Comparison of ENCODE assay signal across 1 cellular context in the genomic region with DNA sequence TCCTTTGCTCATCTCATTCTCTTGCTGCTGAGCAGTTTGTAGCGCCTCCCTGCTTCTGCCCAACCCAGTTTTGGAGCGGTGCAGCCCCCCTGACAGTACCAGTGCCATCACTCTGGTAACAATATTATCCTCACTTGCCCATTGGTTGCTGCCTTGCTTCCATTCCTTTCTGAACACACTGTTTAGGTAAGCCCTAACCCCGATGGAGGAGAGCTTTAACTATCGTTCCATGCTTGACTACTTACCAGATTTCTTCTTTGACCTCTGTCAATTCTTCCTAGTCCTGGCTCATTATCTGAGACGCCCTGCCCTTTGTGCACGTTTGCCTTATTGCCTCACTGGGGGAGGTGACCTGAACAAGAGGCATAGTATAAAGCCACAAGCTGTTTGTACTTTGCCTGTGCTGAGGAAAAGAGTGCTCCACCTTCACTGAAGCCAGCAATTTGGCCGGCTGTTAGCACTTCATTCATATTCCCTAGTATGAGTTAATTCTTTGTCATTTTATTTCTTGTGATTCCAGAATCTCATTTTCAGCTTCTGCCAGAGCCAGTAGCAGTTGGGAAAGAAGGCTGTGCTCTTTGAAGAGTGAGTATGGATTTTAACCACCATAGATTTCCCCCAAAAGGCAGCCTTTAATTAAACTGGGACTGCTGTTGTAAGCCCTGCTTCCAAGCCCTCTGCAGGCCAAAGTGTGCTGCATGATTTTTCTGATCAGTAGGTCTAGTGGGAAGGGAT.
TF ChIP-seq lines count a peak whose summit lies in the region.

No MANE protein-coding gene starts in this region.

TF ChIP-seq in HepG2, 621 proteins besides CTCF, POLR2A, EP300 and RAD21 (continues in another document):
- TF ChIP-seq ZKSCAN8 (CRISPR knock-in tag; IDR thresholded peaks at IDR 0.05; ENCODE audit: borderline replicate concordance) (no peak), ZNF263 (CRISPR knock-in tag; IDR thresholded peaks at IDR 0.05) (peak; percentile 93), SP140L (CRISPR knock-in tag; IDR thresholded peaks at IDR 0.05; ENCODE audit: borderline replicate concordance) (0 out of 2 replicates have a peak, but pooled peaks have one; percentile 71), HMG20B (CRISPR knock-in tag; conservative IDR thresholded peaks at IDR 0.05) (0 out of 2 replicates have a peak, but pooled peaks have one; percentile 16), GTF3A (CRISPR knock-in tag; conservative IDR thresholded peaks at IDR 0.05) (no peak), ZNF343 (CRISPR knock-in tag; IDR thresholded peaks at IDR 0.05) (0 out of 2 replicates have a peak, but pooled peaks have one; percentile 27), SP5 (CRISPR knock-in tag; IDR thresholded peaks at IDR 0.05; ENCODE audit: borderline replicate concordance, low read depth) (0 out of 2 replicates have a peak, but pooled peaks have one; percentile 14), FOXC1 (CRISPR knock-in tag; IDR thresholded peaks at IDR 0.05; ENCODE audit: borderline replicate concordance) (no peak), KLF15 (CRISPR knock-in tag; IDR thresholded peaks at IDR 0.05; ENCODE audit: borderline replicate concordance) (no peak), HNF4G (IDR thresholded peaks at IDR 0.05; ENCODE audit: borderline replicate concordance, low read depth, low read length) (peak; percentile 64; the same call in 1 of the 2 replicates), HNF4G (CRISPR knock-in tag; IDR thresholded peaks at IDR 0.05; ENCODE audit: borderline replicate concordance, low read depth) (no peak), SOX6 (IDR thresholded peaks at IDR 0.05) (no peak), SOX6 (CRISPR knock-in tag; IDR thresholded peaks at IDR 0.05) (peak; percentile 72), TOE1 (CRISPR knock-in tag; IDR thresholded peaks at IDR 0.05) (0 out of 2 replicates have a peak, but pooled peaks have one; percentile 39), RERE (CRISPR knock-in tag; IDR thresholded peaks at IDR 0.05; ENCODE audit: low read depth) (no peak), PPARG (CRISPR knock-in tag; conservative IDR thresholded peaks at IDR 0.05) (peak; percentile 56; the same call in 1 of the 2 replicates), HNRNPH1 (optimal IDR thresholded peaks at IDR 0.05; ENCODE audit: low read depth, low read length) (no peak), ZBTB26 (CRISPR knock-in tag; IDR thresholded peaks at IDR 0.05; ENCODE audit: borderline replicate concordance) (no peak), ZNF274 (CRISPR knock-in tag; IDR thresholded peaks at IDR 0.05) (no peak), PRDM15 (CRISPR knock-in tag; IDR thresholded peaks at IDR 0.05) (no peak), ZBTB42 (CRISPR knock-in tag; IDR thresholded peaks at IDR 0.05) (no peak), SALL1 (CRISPR knock-in tag; IDR thresholded peaks at IDR 0.05) (peak; percentile 36; the same call in 1 of the 2 replicates), ZNF501 (CRISPR knock-in tag; IDR thresholded peaks at IDR 0.05) (no peak), GATAD2A (CRISPR knock-in tag; IDR thresholded peaks at IDR 0.05) (peak; percentile 50; the same call in 1 of the 2 replicates), CEBPB (IDR thresholded peaks at IDR 0.05; ENCODE audit: borderline replicate concordance, low read depth, low read length) (peak; percentile 73; the same call in 1 of the 2 replicates), ASH2L (IDR thresholded peaks at IDR 0.05; ENCODE audit: insufficient read length, low read depth, low read length) (peak; percentile 8), TEAD2 (CRISPR knock-in tag; IDR thresholded peaks at IDR 0.05) (no peak), BRCA1 (CRISPR knock-in tag; IDR thresholded peaks at IDR 0.05) (no peak), ARNTL (CRISPR knock-in tag; IDR thresholded peaks at IDR 0.05) (0 out of 2 replicates have a peak, but pooled peaks have one; percentile 21)
- TF ChIP-seq, protein P1, sequence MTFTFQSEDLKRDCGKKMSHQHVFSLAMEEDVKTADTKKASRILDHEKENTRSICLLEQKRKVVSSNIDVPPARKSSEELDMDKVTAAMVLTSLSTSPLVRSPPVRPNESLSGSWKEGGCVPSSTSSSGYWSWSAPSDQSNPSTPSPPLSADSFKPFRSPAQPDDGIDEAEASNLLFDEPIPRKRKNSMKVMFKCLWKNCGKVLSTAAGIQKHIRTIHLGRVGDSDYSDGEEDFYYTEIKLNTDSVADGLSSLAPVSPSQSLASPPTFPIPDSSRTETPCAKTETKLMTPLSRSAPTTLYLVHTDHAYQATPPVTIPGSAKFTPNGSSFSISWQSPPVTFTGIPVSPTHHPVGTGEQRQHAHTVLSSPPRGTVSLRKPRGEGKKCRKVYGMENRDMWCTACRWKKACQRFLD (CRISPR knock-in tag; IDR thresholded peaks at IDR 0.05; ENCODE audit: borderline replicate concordance) = no peak
- TF ChIP-seq, protein P2, sequence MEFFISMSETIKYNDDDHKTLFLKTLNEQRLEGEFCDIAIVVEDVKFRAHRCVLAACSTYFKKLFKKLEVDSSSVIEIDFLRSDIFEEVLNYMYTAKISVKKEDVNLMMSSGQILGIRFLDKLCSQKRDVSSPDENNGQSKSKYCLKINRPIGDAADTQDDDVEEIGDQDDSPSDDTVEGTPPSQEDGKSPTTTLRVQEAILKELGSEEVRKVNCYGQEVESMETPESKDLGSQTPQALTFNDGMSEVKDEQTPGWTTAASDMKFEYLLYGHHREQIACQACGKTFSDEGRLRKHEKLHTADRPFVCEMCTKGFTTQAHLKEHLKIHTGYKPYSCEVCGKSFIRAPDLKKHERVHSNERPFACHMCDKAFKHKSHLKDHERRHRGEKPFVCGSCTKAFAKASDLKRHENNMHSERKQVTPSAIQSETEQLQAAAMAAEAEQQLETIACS (CRISPR knock-in tag; IDR thresholded peaks at IDR 0.05) = no peak
- TF ChIP-seq, protein P3, sequence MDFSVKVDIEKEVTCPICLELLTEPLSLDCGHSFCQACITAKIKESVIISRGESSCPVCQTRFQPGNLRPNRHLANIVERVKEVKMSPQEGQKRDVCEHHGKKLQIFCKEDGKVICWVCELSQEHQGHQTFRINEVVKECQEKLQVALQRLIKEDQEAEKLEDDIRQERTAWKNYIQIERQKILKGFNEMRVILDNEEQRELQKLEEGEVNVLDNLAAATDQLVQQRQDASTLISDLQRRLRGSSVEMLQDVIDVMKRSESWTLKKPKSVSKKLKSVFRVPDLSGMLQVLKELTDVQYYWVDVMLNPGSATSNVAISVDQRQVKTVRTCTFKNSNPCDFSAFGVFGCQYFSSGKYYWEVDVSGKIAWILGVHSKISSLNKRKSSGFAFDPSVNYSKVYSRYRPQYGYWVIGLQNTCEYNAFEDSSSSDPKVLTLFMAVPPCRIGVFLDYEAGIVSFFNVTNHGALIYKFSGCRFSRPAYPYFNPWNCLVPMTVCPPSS (IDR thresholded peaks at IDR 0.05) = no peak
- TF ChIP-seq, protein P4, sequence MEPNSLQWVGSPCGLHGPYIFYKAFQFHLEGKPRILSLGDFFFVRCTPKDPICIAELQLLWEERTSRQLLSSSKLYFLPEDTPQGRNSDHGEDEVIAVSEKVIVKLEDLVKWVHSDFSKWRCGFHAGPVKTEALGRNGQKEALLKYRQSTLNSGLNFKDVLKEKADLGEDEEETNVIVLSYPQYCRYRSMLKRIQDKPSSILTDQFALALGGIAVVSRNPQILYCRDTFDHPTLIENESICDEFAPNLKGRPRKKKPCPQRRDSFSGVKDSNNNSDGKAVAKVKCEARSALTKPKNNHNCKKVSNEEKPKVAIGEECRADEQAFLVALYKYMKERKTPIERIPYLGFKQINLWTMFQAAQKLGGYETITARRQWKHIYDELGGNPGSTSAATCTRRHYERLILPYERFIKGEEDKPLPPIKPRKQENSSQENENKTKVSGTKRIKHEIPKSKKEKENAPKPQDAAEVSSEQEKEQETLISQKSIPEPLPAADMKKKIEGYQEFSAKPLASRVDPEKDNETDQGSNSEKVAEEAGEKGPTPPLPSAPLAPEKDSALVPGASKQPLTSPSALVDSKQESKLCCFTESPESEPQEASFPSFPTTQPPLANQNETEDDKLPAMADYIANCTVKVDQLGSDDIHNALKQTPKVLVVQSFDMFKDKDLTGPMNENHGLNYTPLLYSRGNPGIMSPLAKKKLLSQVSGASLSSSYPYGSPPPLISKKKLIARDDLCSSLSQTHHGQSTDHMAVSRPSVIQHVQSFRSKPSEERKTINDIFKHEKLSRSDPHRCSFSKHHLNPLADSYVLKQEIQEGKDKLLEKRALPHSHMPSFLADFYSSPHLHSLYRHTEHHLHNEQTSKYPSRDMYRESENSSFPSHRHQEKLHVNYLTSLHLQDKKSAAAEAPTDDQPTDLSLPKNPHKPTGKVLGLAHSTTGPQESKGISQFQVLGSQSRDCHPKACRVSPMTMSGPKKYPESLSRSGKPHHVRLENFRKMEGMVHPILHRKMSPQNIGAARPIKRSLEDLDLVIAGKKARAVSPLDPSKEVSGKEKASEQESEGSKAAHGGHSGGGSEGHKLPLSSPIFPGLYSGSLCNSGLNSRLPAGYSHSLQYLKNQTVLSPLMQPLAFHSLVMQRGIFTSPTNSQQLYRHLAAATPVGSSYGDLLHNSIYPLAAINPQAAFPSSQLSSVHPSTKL (CRISPR knock-in tag; IDR thresholded peaks at IDR 0.05) = peak; percentile 73
